14 cellular contexts compared by ENCODE assay signal in the genomic region with DNA sequence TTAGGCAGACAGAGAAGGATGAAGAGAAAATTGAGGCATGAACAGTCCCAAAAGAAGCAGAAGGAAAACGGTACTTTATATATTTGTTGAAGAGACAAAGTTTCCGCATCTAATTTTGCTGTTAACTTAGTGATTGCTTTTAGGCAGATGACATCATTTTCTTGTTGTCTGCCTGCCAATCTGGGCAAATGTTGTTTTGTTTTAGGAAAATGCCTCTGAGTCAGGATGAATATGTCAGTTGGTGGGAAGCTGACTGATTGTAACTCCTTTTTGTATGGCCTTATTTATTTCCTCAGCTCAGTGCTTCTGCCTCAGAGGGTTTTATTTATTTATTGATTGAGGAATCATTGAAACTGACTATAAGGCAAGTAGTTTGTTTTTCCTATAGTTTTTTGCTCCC. TPM values are rescaled to one million over a fixed set of nuclear protein-coding genes. Genes with fewer than 3 reads are reported as not detected.
DNase-seq lines count a peak whose midpoint lies in the region; ATAC-seq and FAIRE-seq lines count a peak whose summit lies in the region.
"Had no signal": no experiment of that assay in that cellular context is flagged by ENCODE, and none has a peak within 500 bp of the region (broad histone marks: within the 10 kb centered on the region; RNA-seq: fewer than 3 reads in every experiment).

No MANE protein-coding gene starts in this region.

- intact Hi-C loops in cardiac septum (cut with DNase I): no loop called here

- ATAC-seq in GM21576 (IDR thresholded peaks at IDR 0.05; ENCODE audit: unreplicated experiment): no peak

- DNase-seq in AG08395 (ENCODE audit: low spot score) (peak; percentile 75), HTR-8/SVneo (ENCODE audit: insufficient read length, low spot score) (peak; percentile 48), brain pericyte (ENCODE audit: low read depth, low spot score) (peak; percentile 54), iris pigment epithelial cell (ENCODE audit: low read depth) (peak; percentile 92), cardiac septum (ENCODE audit: low spot score) (no peak), cortex of kidney (lab: John Stamatoyannopoulos, UW) (no peak), COLO668 (lab: John Stamatoyannopoulos, UW; ENCODE audit: unreplicated experiment) (no peak)
- DNase-seq: activated CD4-positive, CD25-positive, alpha-beta regulatory T cell treated with anti-CD3 and anti-CD28 coated beads, Interleukin-2, amount 50 U/mL, for 72 hours; H9; NCI-H510A treated with DMSO at 0.1 percent for 48 hours; right cardiac atrium had no signal

- peak; percentile 64 for FAIRE-seq in HTR-8/SVneo (lab: Jason Lieb, UNC)
- FAIRE-seq: colon had no signal

RNA-seq across cellular contexts. Expression of gene CAVIN2, which starts 52.6 kb away (rescaled TPM):
- total RNA-seq in cardiac septum: 145 TPM
- total RNA-seq: H9, SK-MEL-5 had no signal

Comparison
In these comparisons a context has a peak if more than half of its experiments do, and no peak if none do; other contexts are left out.
1. DNase-seq: peak in AG08395 (single experiment), HTR-8/SVneo (single experiment), brain pericyte (single experiment) and iris pigment epithelial cell (single experiment); none in cardiac septum (single experiment), cortex of kidney (single experiment) and COLO668 (single experiment).